26 cellular contexts compared by ENCODE assay signal in the genomic region with DNA sequence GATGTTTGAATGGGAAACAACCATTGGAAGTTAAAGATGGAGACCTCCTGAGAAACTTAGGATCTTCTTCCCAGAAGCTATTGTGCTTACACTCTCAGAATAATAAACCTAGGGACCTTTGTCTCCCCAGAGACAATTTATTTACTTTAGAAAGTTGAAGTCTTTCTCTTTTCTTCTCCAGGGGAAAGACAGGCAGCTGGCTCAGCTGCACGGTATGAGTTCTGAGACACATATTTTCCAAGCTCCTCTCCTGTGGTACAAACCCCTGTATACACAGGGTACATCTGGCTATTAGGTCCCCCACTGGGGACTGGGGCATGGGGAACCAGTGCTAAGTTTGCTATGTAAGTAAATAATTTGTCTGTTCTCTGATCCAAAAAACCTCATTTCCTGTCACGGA.
DNase-seq lines count a peak whose midpoint lies in the region; ATAC-seq and TF ChIP-seq lines count a peak whose summit lies in the region.
"Had no signal": no experiment of that assay in that cellular context is flagged by ENCODE, and none has a peak within 500 bp of the region (broad histone marks: within the 10 kb centered on the region; RNA-seq: fewer than 3 reads in every experiment).

No MANE protein-coding gene starts in this region.

- H3K4me1 ChIP-seq in ACC112 (ENCODE audit: control insufficient read depth, insufficient read depth, low read length, unreplicated experiment) (no peaks in the 10 kb centered on the region), fibroblast of lung (ENCODE audit: control insufficient read depth, extremely low read depth, insufficient read depth, low read length) (peaks cover 3% of the 10 kb centered on the region), osteoblast (ENCODE audit: insufficient read depth, low read length) (no peaks in the 10 kb centered on the region)
- H3K4me1 ChIP-seq: Caco-2 had no signal

- no peaks in the 10 kb centered on the region for H3K79me2 ChIP-seq in ACC112 (ENCODE audit: control insufficient read depth, insufficient read depth, low read length, unreplicated experiment)
- no peaks in the 10 kb centered on the region for H3K79me2 ChIP-seq in fibroblast of lung (ENCODE audit: control insufficient read depth, insufficient read depth, low read length)
- no peaks in the 10 kb centered on the region for H3K79me2 ChIP-seq in osteoblast (ENCODE audit: insufficient read depth, low read length)

- H3K4me3 ChIP-seq in ACC112 (ENCODE audit: low read depth, low read length) (no peak overlapping the region), fibroblast of lung (replicated peaks in 1 of 4; ENCODE audit: control extremely low read depth in 1 of 4, insufficient read depth in 1 of 4, low read depth in 3 of 4, low read length in 4 of 4) (no peak overlapping the region), osteoblast (ENCODE audit: insufficient read depth, low read length) (no peak overlapping the region)
- H3K4me3 ChIP-seq: GM12878, GM23248, PC-9, SK-N-MC had no signal

- TF ChIP-seq POLR2A in erythroblast (IDR thresholded peaks at IDR 0.05; ENCODE audit: low read length) = no peak

- no peak for TF ChIP-seq CTCF in fibroblast of lung (conservative IDR thresholded peaks at IDR 0.05 in 1 of 2, IDR thresholded peaks at IDR 0.05 in 1 of 2; ENCODE audit: low read depth in 1 of 2, low read length in 2 of 2)
- no peak for TF ChIP-seq CTCF in osteoblast (IDR thresholded peaks at IDR 0.05; ENCODE audit: extremely low read depth, low read depth, low read length)

- H3K36me3 ChIP-seq in ACC112 (ENCODE audit: insufficient read depth, low read length) (no peaks in the 10 kb centered on the region), fibroblast of lung (ENCODE audit: control insufficient read depth, insufficient read depth, low read length) (no peaks in the 10 kb centered on the region), osteoblast (ENCODE audit: insufficient read depth, low read length) (peaks cover 9% of the 10 kb centered on the region)

- no peak overlapping the region for H3K9ac ChIP-seq in fibroblast of lung (ENCODE audit: insufficient read depth, low read length)
- H3K9ac ChIP-seq: GM23248 had no signal

- peak overlapping the region; percentile 53 for H2AFZ ChIP-seq in ACC112 (ENCODE audit: low read length, unreplicated experiment)
- H2AFZ ChIP-seq in fibroblast of lung (ENCODE audit: low read length) = peak overlapping the region; percentile 21
- H2AFZ ChIP-seq in osteoblast (ENCODE audit: low read length) = no peak overlapping the region
- H2AFZ ChIP-seq: GM23248, PC-9 had no signal

- H3K27me3 ChIP-seq in ACC112 (ENCODE audit: insufficient read depth, low read length) (no peaks in the 10 kb centered on the region), fibroblast of lung (ENCODE audit: control insufficient read depth, insufficient read depth, low read length) (no peaks in the 10 kb centered on the region), osteoblast (ENCODE audit: insufficient read depth, low read length) (no peaks in the 10 kb centered on the region)

- ATAC-seq in HG02623 (IDR thresholded peaks at IDR 0.05; ENCODE audit: unreplicated experiment) = no peak
- ATAC-seq in GM21367 (IDR thresholded peaks at IDR 0.05; ENCODE audit: unreplicated experiment) = no peak
- ATAC-seq: GM12878, HepG2 had no signal

- H4K20me1 ChIP-seq in fibroblast of lung (ENCODE audit: control insufficient read depth, extremely low read depth, insufficient read depth, low read length) = no peaks in the 10 kb centered on the region
- H4K20me1 ChIP-seq in osteoblast (ENCODE audit: insufficient read depth, low read length) = no peaks in the 10 kb centered on the region

- H3K27ac ChIP-seq in ACC112 (ENCODE audit: low read depth, low read length) (no peak overlapping the region), fibroblast of lung (ENCODE audit: insufficient read depth, low read length) (no peak overlapping the region), osteoblast (ENCODE audit: low read depth, low read length) (peak overlapping the region; percentile 4)
- H3K27ac ChIP-seq: GM23248, HL-60, PC-9, SK-N-MC had no signal

- peak; percentile 14 for DNase-seq in NCI-H69 (lab: John Stamatoyannopoulos, UW)
- DNase-seq in fibroblast of lung (ENCODE audit: low read depth in 2 of 2) = no peak
- no peak for DNase-seq in osteoblast (ENCODE audit: insufficient read length, low spot score, missing footprints)
- DNase-seq in erythroblast (lab: John Stamatoyannopoulos, UW) = no peak
- DNase-seq: Caco-2; CD4-positive, alpha-beta memory T cell; DMS 273 treated with DMSO at 0.1 percent for 48 hours; DMS79 treated with DMSO at 0.1 percent for 48 hours; GM23248; H9; HFFc6; KBM-7; MM.1S; NCI-H1048; NCI-H1417 treated with DMSO at 0.1 percent for 48 hours; NCI-H187; PC-9; RPMI8226; SHP77 had no signal

- H3K9me3 ChIP-seq in fibroblast of lung (ENCODE audit: control insufficient read depth, insufficient read depth, low read depth, low read length) (no peaks in the 10 kb centered on the region), osteoblast (ENCODE audit: low read depth, low read length) (no peaks in the 10 kb centered on the region)
- H3K9me3 ChIP-seq: Caco-2 had no signal

- H3K4me2 ChIP-seq in fibroblast of lung (ENCODE audit: extremely low read depth, insufficient read depth, low read length) (no peak overlapping the region), osteoblast (ENCODE audit: insufficient read depth, low read length) (no peak overlapping the region)
- H3K4me2 ChIP-seq: PC-9 had no signal
